ENCODE assay signal across 8 cellular contexts in the genomic region with DNA sequence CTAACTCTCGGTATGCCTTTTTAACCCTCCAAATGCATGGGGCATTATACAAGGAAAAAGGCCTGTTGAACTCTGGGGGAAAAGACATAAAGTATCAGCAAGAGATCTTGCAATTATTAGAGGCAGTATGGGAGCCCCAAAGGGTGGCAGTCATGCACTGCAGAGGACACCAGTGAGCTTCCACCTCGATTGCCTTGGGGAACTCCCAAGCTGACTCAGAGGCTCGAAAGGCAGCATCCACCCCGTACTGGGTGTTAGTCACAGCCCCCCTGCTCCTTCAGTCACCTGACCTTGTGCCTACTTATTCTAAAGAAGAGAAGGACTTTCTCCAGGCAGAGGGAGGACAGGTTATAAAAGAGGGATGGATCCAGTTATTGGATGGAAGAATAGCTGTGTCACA.
DNase-seq lines count a peak whose midpoint lies in the region; ATAC-seq and TF ChIP-seq lines count a peak whose summit lies in the region.

No MANE protein-coding gene starts in this region.

- H3K4me3 Mint-ChIP-seq in activated CD4-positive, alpha-beta memory T cell treated with anti-CD3 and anti-CD28 coated beads for 36 hours: no peak overlapping the region
- H3K4me3 Mint-ChIP-seq in CD8-positive, alpha-beta T cell: no peak overlapping the region

- H3K36me3 ChIP-seq in OCI-LY7 (ENCODE audit: insufficient read depth, low read length): no peaks in the 10 kb centered on the region
- no peaks in the 10 kb centered on the region for H3K36me3 ChIP-seq in CD8-positive, alpha-beta T cell (ENCODE audit: insufficient read depth, low read length)

- no peaks in the 10 kb centered on the region for H4K20me1 ChIP-seq in OCI-LY7 (ENCODE audit: insufficient read depth, low read length)

- no peak overlapping the region for H3K4me2 ChIP-seq in OCI-LY7 (ENCODE audit: low read length)

- no peak for TF ChIP-seq CTCF in OCI-LY7 (conservative IDR thresholded peaks at IDR 0.05; ENCODE audit: low read length)
- no peak for TF ChIP-seq CTCF in CD8-positive, alpha-beta T cell (IDR thresholded peaks at IDR 0.05)

- no peaks in the 10 kb centered on the region for H3K27me3 ChIP-seq in CD8-positive, alpha-beta T cell (ENCODE audit: insufficient read depth, low read length)

- no peaks in the 10 kb centered on the region for H3K4me1 Mint-ChIP-seq in activated CD4-positive, alpha-beta memory T cell treated with anti-CD3 and anti-CD28 coated beads for 36 hours (ENCODE audit: low read depth)
- no peaks in the 10 kb centered on the region for H3K4me1 Mint-ChIP-seq in CD8-positive, alpha-beta T cell (ENCODE audit: low read depth)

- H2AFZ ChIP-seq in OCI-LY7 (ENCODE audit: low read length): no peak overlapping the region

- H3K9me3 ChIP-seq in OCI-LY7 (ENCODE audit: low read length): no peaks in the 10 kb centered on the region
- no peaks in the 10 kb centered on the region for H3K9me3 ChIP-seq in CD8-positive, alpha-beta T cell (ENCODE audit: low read length)

- no peaks in the 10 kb centered on the region for H3K9me2 ChIP-seq in OCI-LY7 (ENCODE audit: insufficient read depth, low read length)

- in situ Hi-C loops in Caki2 (cut with HindIII; ENCODE audit: low pct_unique_long_range_greater_than_20kb, low sequenced_read_pairs): no loop called here

- no peaks in the 10 kb centered on the region for H3K4me1 ChIP-seq in OCI-LY7 (ENCODE audit: insufficient read depth, low read length, poor library complexity, severe bottlenecking)
- H3K4me1 ChIP-seq in CD8-positive, alpha-beta T cell (ENCODE audit: insufficient read depth, low read length): no peaks in the 10 kb centered on the region

- POLR2A ChIA-PET in activated CD4-positive, alpha-beta memory T cell treated with anti-CD3 and anti-CD28 coated beads for 36 hours (lab: Charles Lee): no interaction called here
- POLR2A ChIA-PET in OCI-LY7 (lab: Charles Lee): no interaction called here
- POLR2A ChIA-PET in CD8-positive, alpha-beta T cell (lab: Charles Lee): no interaction called here

- no peaks in the 10 kb centered on the region for H3K9me3 Mint-ChIP-seq in activated CD4-positive, alpha-beta memory T cell treated with anti-CD3 and anti-CD28 coated beads for 36 hours
- H3K9me3 Mint-ChIP-seq in CD8-positive, alpha-beta T cell: peaks cover 2% of the 10 kb centered on the region

- BruUV-seq in OCI-LY7 (replicated peaks; lab: Mats Ljungman, UMichigan): no TSS peak

- no peak overlapping the region for H3K4me3 ChIP-seq in OCI-LY7 (ENCODE audit: low read depth, low read length, poor library complexity, severe bottlenecking)
- H3K4me3 ChIP-seq in CD8-positive, alpha-beta T cell (ENCODE audit: low read depth, low read length): no peak overlapping the region

- H3K27ac ChIP-seq in OCI-LY7 (ENCODE audit: low read depth, low read length, poor library complexity, severe bottlenecking): no peak overlapping the region
- H3K27ac ChIP-seq in CD8-positive, alpha-beta T cell (ENCODE audit: low read depth, low read length): no peak overlapping the region

- H3K36me3 Mint-ChIP-seq in activated CD4-positive, alpha-beta memory T cell treated with anti-CD3 and anti-CD28 coated beads for 36 hours: no peaks in the 10 kb centered on the region
- H3K36me3 Mint-ChIP-seq in CD8-positive, alpha-beta T cell: no peaks in the 10 kb centered on the region

- H3K27me3 Mint-ChIP-seq in activated CD4-positive, alpha-beta memory T cell treated with anti-CD3 and anti-CD28 coated beads for 36 hours: peaks cover 2% of the 10 kb centered on the region
- H3K27me3 Mint-ChIP-seq in CD8-positive, alpha-beta T cell (ENCODE audit: low read depth): no peaks in the 10 kb centered on the region

- no peaks in the 10 kb centered on the region for H3K79me2 ChIP-seq in OCI-LY7 (ENCODE audit: insufficient read depth, low read depth, low read length)

- ATAC-seq in HG02610 (IDR thresholded peaks at IDR 0.05; ENCODE audit: unreplicated experiment): peak; percentile 71
- ATAC-seq in CD8-positive, alpha-beta T cell: no peak

- DNase-seq in Caki2 (ENCODE audit: low read depth) (peak; percentile 80), islet precursor cell (peak; percentile 72), NOMO-1 treated with DMSO at 0.1 percent for 48 hours (lab: John Stamatoyannopoulos, UW; ENCODE audit: unreplicated experiment) (no peak), OCI-LY7 (ENCODE audit: low spot score) (no peak)
- peak; percentile 63 for DNase-seq in activated CD4-positive, alpha-beta memory T cell treated with anti-CD3 and anti-CD28 coated beads for 36 hours
- DNase-seq in CD8-positive, alpha-beta T cell: no peak
- DNase-seq in activated CD8-positive, alpha-beta memory T cell treated with anti-CD3 and anti-CD28 coated beads, Interleukin-2, amount 50 U/mL, for 48 hours: no peak

- CTCF ChIA-PET in activated CD4-positive, alpha-beta memory T cell treated with anti-CD3 and anti-CD28 coated beads for 36 hours (lab: Charles Lee): interaction anchor here (0.8 to 3.3 kb wide), 3 partner anchors 151 to 204 kb away, joined by 4 to 22 read pairs (median 5); no protein-coding TSS in a partner anchor
- CTCF ChIA-PET in OCI-LY7 (lab: Charles Lee; ENCODE audit: unreplicated experiment): no interaction called here
- CTCF ChIA-PET in CD8-positive, alpha-beta T cell (lab: Charles Lee): no interaction called here

- no peak overlapping the region for H3K27ac Mint-ChIP-seq in activated CD4-positive, alpha-beta memory T cell treated with anti-CD3 and anti-CD28 coated beads for 36 hours
- no peak overlapping the region for H3K27ac Mint-ChIP-seq in CD8-positive, alpha-beta T cell

- intact Hi-C loops in activated CD4-positive, alpha-beta memory T cell treated with anti-CD3 and anti-CD28 coated beads for 36 hours (cut with micrococcal nuclease): no loop called here
- intact Hi-C loops in OCI-LY7 (cut with micrococcal nuclease; ENCODE audit: unreplicated experiment): no loop called here
- intact Hi-C loops in CD8-positive, alpha-beta T cell (cut with DNase I, micrococcal nuclease): no loop called here

Comparison
In these comparisons a context has a peak if more than half of its experiments do, and no peak if none do; other contexts are left out.
1. DNase-seq: peak in Caki2 (single experiment), activated CD4-positive, alpha-beta memory T cell treated with anti-CD3 and anti-CD28 coated beads for 36 hours (single experiment) and islet precursor cell (single experiment); none in NOMO-1 treated with DMSO at 0.1 percent for 48 hours (single experiment), OCI-LY7 (single experiment), CD8-positive, alpha-beta T cell (0 of 7) and activated CD8-positive, alpha-beta memory T cell treated with anti-CD3 and anti-CD28 coated beads, Interleukin-2, amount 50 U/mL, for 48 hours (single experiment).